Comparison of ENCODE assay signal across 29 cellular contexts in the genomic region with DNA sequence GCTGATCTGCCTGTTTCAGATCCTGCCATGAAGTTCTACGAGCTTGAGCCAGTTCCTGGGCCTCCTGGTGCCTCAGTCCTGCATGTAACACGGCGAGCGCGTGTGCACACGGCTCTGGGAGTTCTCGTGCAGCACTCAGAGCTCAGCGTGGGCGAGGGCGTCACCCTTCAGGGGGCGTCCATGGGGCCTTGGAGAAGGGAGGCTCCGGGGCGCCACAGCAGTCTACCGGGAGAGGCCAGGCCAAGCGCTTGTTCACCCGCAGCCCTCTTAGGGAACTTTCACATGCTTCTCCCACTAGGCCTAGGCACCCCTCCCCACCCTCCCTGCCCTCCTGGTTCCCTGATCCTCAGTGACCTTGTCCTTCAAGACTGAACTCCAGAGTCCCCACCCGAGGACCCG.
"Had no signal": no experiment of that assay in that cellular context is flagged by ENCODE, and none has a peak within 500 bp of the region (broad histone marks: within the 10 kb centered on the region; RNA-seq: fewer than 3 reads in every experiment).

No MANE protein-coding gene starts in this region.

- H3K9me3 ChIP-seq: ascending aorta, body of pancreas had no signal

- H3K4me1 ChIP-seq: ascending aorta had no signal

- DNase-seq: activated B cell treated with CpG ODN at 0.5 μM for 24 hours; activated CD4-positive, alpha-beta T cell treated with anti-CD3 and anti-CD28 coated beads for 1 hour; activated CD4-positive, alpha-beta T cell treated with anti-CD3 and anti-CD28 coated beads, Interleukin-2, amount 10 ng/mL, durations not matched to agents 24 days and 14 days; activated CD8-positive, alpha-beta memory T cell treated with anti-CD3 and anti-CD28 coated beads, Interleukin-2, amount 10 ng/mL, durations not matched to agents 7 days and 5 days; activated effector memory CD4-positive, alpha-beta T cell treated with Interleukin-2 at 50 U/mL for 16 hours; activated naive CD4-positive, alpha-beta T cell; activated naive CD8-positive, alpha-beta T cell treated with anti-CD3 and anti-CD28 coated beads, Interleukin-2, amount 50 U/mL, for 24 hours; amniotic stem cell; body of pancreas; KBM-7; NCI-H1048; NCI-H1417 treated with DMSO at 0.1 percent for 48 hours; NCI-H1694; NCI-H2029; NCI-H2107; NCI-H2171 treated with DMSO at 0.1 percent for 48 hours; NCI-H226; NCI-H510A; NCI-H526 treated with DMSO at 0.1 percent for 48 hours; NCI-H82; NK-92 treated with Interleukin-12 subunit alpha and Interleukin-12 subunit beta, amount 100 ng/mL, for 24 hours; OCI-M1; SHP77; T-helper 9 cell had no signal

- ATAC-seq: activated CD8-positive, alpha-beta memory T cell treated with anti-CD3 and anti-CD28 coated beads, Interleukin-2, amount 10 ng/mL, durations not matched to agents 7 days and 5 days; activated naive CD8-positive, alpha-beta T cell treated with anti-CD3 and anti-CD28 coated beads, Interleukin-2, amount 50 U/mL, for 24 hours; body of pancreas had no signal

- H3K36me3 Mint-ChIP-seq: activated CD8-positive, alpha-beta memory T cell treated with anti-CD3 and anti-CD28 coated beads, Interleukin-2, amount 10 ng/mL, durations not matched to agents 7 days and 5 days; activated naive CD4-positive, alpha-beta T cell treated with anti-CD3 and anti-CD28 coated beads, Interleukin-2, amount 50 U/mL, for 24 hours had no signal

- H3K27ac ChIP-seq: ascending aorta, body of pancreas had no signal

- H3K27ac Mint-ChIP-seq: activated B cell treated with CpG ODN at 0.5 μM for 24 hours; activated CD4-positive, alpha-beta T cell treated with anti-CD3 and anti-CD28 coated beads, Interleukin-2, amount 10 ng/mL, durations not matched to agents 24 days and 14 days; activated CD8-positive, alpha-beta memory T cell treated with anti-CD3 and anti-CD28 coated beads, Interleukin-2, amount 10 ng/mL, durations not matched to agents 7 days and 5 days; activated naive CD4-positive, alpha-beta T cell treated with anti-CD3 and anti-CD28 coated beads, Interleukin-2, amount 50 U/mL, for 24 hours; activated naive CD8-positive, alpha-beta T cell treated with anti-CD3 and anti-CD28 coated beads, Interleukin-2, amount 50 U/mL, for 24 hours; activated T-cell treated with anti-CD3 and anti-CD28 coated beads, Interleukin-2, amount 50 U/mL, for 24 hours; activated T-helper 1 cell treated with anti-CD3 and anti-CD28 coated beads, Interleukin-12 subunit alpha, Interleukin-12 subunit beta, Interleukin-2, Interleukin-4 antibody, amounts not matched to agents 30 ng/mL and 10 ng/mL and 1 ng/mL, durations not matched to agents 14 hours and 24 hours and 36 hours; T-helper 1 cell treated with Interleukin-12 subunit alpha and Interleukin-12 subunit beta and Interleukin-4 antibody, amounts not matched to agents 30 μg/mL and 1 μg/mL, for 36 hours had no signal

- H3K4me3 ChIP-seq: body of pancreas had no signal

- H3K9me3 Mint-ChIP-seq: activated B cell treated with CpG ODN at 0.5 μM for 24 hours; activated CD4-positive, alpha-beta T cell treated with anti-CD3 and anti-CD28 coated beads, Interleukin-2, amount 10 ng/mL, durations not matched to agents 24 days and 14 days; activated naive CD4-positive, alpha-beta T cell treated with anti-CD3 and anti-CD28 coated beads, Interleukin-2, amount 50 U/mL, for 24 hours; activated naive CD8-positive, alpha-beta T cell treated with anti-CD3 and anti-CD28 coated beads, Interleukin-2, amount 50 U/mL, for 24 hours; activated T-cell treated with anti-CD3 and anti-CD28 coated beads, Interleukin-2, amount 50 U/mL, for 24 hours; activated T-helper 1 cell treated with anti-CD3 and anti-CD28 coated beads, Interleukin-12 subunit alpha, Interleukin-12 subunit beta, Interleukin-2, Interleukin-4 antibody, amounts not matched to agents 30 ng/mL and 10 ng/mL and 1 ng/mL, durations not matched to agents 14 hours and 24 hours and 36 hours; T-helper 1 cell treated with Interleukin-12 subunit alpha and Interleukin-12 subunit beta and Interleukin-4 antibody, amounts not matched to agents 30 μg/mL and 1 μg/mL, for 36 hours had no signal

- H3K4me3 Mint-ChIP-seq: activated B cell treated with CpG ODN at 0.5 μM for 24 hours; activated naive CD4-positive, alpha-beta T cell treated with anti-CD3 and anti-CD28 coated beads, Interleukin-2, amount 50 U/mL, for 24 hours; activated T-helper 1 cell treated with anti-CD3 and anti-CD28 coated beads, Interleukin-12 subunit alpha, Interleukin-12 subunit beta, Interleukin-2, Interleukin-4 antibody, amounts not matched to agents 30 ng/mL and 10 ng/mL and 1 ng/mL, durations not matched to agents 14 hours and 24 hours and 36 hours; T-helper 1 cell treated with Interleukin-12 subunit alpha and Interleukin-12 subunit beta and Interleukin-4 antibody, amounts not matched to agents 30 μg/mL and 1 μg/mL, for 36 hours had no signal

- H3K36me3 ChIP-seq: ascending aorta had no signal

- H3K27me3 ChIP-seq: ascending aorta had no signal
